ENCODE assay signal across 8 cellular contexts in genomic region chr4:89307446-89308160, GRCh38. TPM values are rescaled to one million over a fixed set of nuclear protein-coding genes. Genes with fewer than 3 reads are reported as not detected.
A peak's percentile ranks its signal among the peaks of the same experiment; 100 is the strongest.
DNase-seq lines count a peak whose midpoint lies in the region; ATAC-seq and TF ChIP-seq lines count a peak whose summit lies in the region.

GPRIN3 (minus strand) TSS chr4:89307800; CDS start chr4:89250110, 57,690 bp downstream.

- DNase-seq in NCI-H345 treated with DMSO at 0.1 percent for 48 hours (lab: John Stamatoyannopoulos, UW; ENCODE audit: unreplicated experiment) (peak; percentile 30), mucosa of descending colon (peak; percentile 72 to 84 (median 82)), NCI-H1048 (lab: John Stamatoyannopoulos, UW) (no peak)
- DNase-seq in activated CD8-positive, alpha-beta memory T cell treated with anti-CD3 and anti-CD28 coated beads, Interleukin-2, amount 50 U/mL, for 4 hours, result peak; percentile 71
- peak; percentile 71 for DNase-seq in stimulated activated CD8-positive, alpha-beta memory T cell treated with anti-CD3 and anti-CD28 coated beads, Interleukin-4, amount 100 ng/mL, for 48 hours

- H3K9me3 ChIP-seq in endocrine pancreas (ENCODE audit: control insufficient read depth, low read length) (no peaks in the 10 kb centered on the region), mucosa of descending colon (no peaks in the 10 kb centered on the region)

- H3K9ac ChIP-seq in endocrine pancreas (ENCODE audit: control insufficient read depth, insufficient read depth, low read length), result peak within 1 kb of the TSS; percentile 55

- intact Hi-C loops in mucosa of descending colon (cut with DNase I, micrococcal nuclease), result loop anchor here in 1 of 2 donors (10.0 kb wide), 1 partner anchor 53 kb away; no protein-coding TSS in a partner anchor

- peak; percentile 80 for ATAC-seq in HG02610 (IDR thresholded peaks at IDR 0.05; ENCODE audit: unreplicated experiment)
- peak; percentile 69 for ATAC-seq in mucosa of descending colon

- no peaks in the 10 kb centered on the region for H3K27me3 ChIP-seq in endocrine pancreas (ENCODE audit: control insufficient read depth, insufficient read depth, low read length)

- no peaks in the 10 kb centered on the region for H3K36me3 ChIP-seq in endocrine pancreas (ENCODE audit: control insufficient read depth, insufficient read depth, low read length)
- H3K36me3 ChIP-seq in mucosa of descending colon (ENCODE audit: low read depth), result no peaks in the 10 kb centered on the region

- peaks cover 14% of the 10 kb centered on the region for H3K4me1 ChIP-seq in endocrine pancreas (ENCODE audit: control insufficient read depth, insufficient read depth, low read length)
- H3K4me1 ChIP-seq in mucosa of descending colon (ENCODE audit: low read depth), result peaks cover 23% of the 10 kb centered on the region

- TF ChIP-seq CTCF in mucosa of descending colon (IDR thresholded peaks at IDR 0.05), result no peak

- H3K4me3 ChIP-seq in GM08714 (ENCODE audit: low read length) (peak within 1 kb of the TSS; percentile 33), endocrine pancreas (ENCODE audit: control insufficient read depth, insufficient read depth, low read length) (peak within 1 kb of the TSS; percentile 90), mucosa of descending colon (peak within 1 kb of the TSS; percentile 65)

RNA-seq across cellular contexts. Expression of gene GPRIN3, which starts in this region (rescaled TPM):
- total RNA-seq in mucosa of descending colon, result 10 to 100 TPM in 2 of 3 donors, 1 to 10 TPM in 1; 6.0 to 23.8 (median 23.7) TPM

Comparison
In these comparisons a context has a peak if more than half of its experiments do, and no peak if none do; other contexts are left out.
1. H3K4me3 ChIP-seq: peak in every context shown above with its lines; median percentile 90 in endocrine pancreas; 65 in mucosa of descending colon; 33 in GM08714.